Comparison of ENCODE assay signal across 11 cellular contexts in genomic region chr7:43569424-43569823, GRCh38. TPM values are rescaled to one million over a fixed set of nuclear protein-coding genes. Genes with fewer than 3 reads are reported as not detected.
DNase-seq lines count a peak whose midpoint lies in the region; ATAC-seq, FAIRE-seq and TF ChIP-seq lines count a peak whose summit lies in the region.
"Had no signal": no experiment of that assay in that cellular context is flagged by ENCODE, and none has a peak within 500 bp of the region (broad histone marks: within the 10 kb centered on the region; RNA-seq: fewer than 3 reads in every experiment).

No MANE protein-coding gene starts in this region.

- no peak overlapping the region for H3K4ac ChIP-seq in trophoblast cell (ENCODE audit: low read depth, low read length)

- H4K12ac ChIP-seq in trophoblast cell (ENCODE audit: low read depth, low read length), result no peak overlapping the region

- H2AFZ ChIP-seq in ACC112 (ENCODE audit: low read length, unreplicated experiment) (peak overlapping the region; percentile 61), K562 (ENCODE audit: low read depth, low read length) (peak overlapping the region; percentile 41), trophoblast cell (ENCODE audit: insufficient read depth, low read length, poor library complexity) (no peak overlapping the region)

- H3K18ac ChIP-seq in trophoblast cell (ENCODE audit: low read length), result no peak overlapping the region

- no peaks in the 10 kb centered on the region for H3K9me1 ChIP-seq in K562 (ENCODE audit: control insufficient read depth, insufficient read depth, low read length)

- no peak for FAIRE-seq in K562 (lab: Jason Lieb, UNC)

- no peak overlapping the region for H4K8ac ChIP-seq in trophoblast cell (ENCODE audit: low read depth, low read length)

- DNase-seq in K562 (ENCODE audit: extremely low read depth in 1 of 4, low spot score in 3 of 4) (peak in 1 of 4 experiments; percentile 35), NCI-H1930 (lab: John Stamatoyannopoulos, UW) (no peak), trophoblast cell (no peak)
- DNase-seq in activated effector memory CD4-positive, alpha-beta T cell treated with anti-CD3 and anti-CD28 coated beads, Interleukin-2, amount 50 U/mL, for 16 hours, result no peak
- no peak for DNase-seq in activated naive CD4-positive, alpha-beta T cell treated with anti-CD3 and anti-CD28 coated beads, Interleukin-2, amount 10 ng/mL, durations not matched to agents 7 days and 5 days

- peaks cover 22% of the 10 kb centered on the region for H3K4me1 Mint-ChIP-seq in activated naive CD4-positive, alpha-beta T cell treated with anti-CD3 and anti-CD28 coated beads, Interleukin-2, amount 10 ng/mL, durations not matched to agents 7 days and 5 days

- peak overlapping the region; percentile 89 for H3K27ac ChIP-seq in ACC112 (ENCODE audit: low read depth, low read length)
- no peak overlapping the region for H3K27ac ChIP-seq in K562 (ENCODE audit: extremely low read depth, low read depth, low read length)
- H3K27ac ChIP-seq in trophoblast cell (ENCODE audit: low read depth, low read length), result no peak overlapping the region
- H3K27ac ChIP-seq: C4-2B, KMS-11 had no signal

- H3K9ac ChIP-seq in K562 (ENCODE audit: insufficient read depth in 1 of 2, low read depth in 2 of 2, low read length in 2 of 2), result no peak overlapping the region
- no peak overlapping the region for H3K9ac ChIP-seq in trophoblast cell (ENCODE audit: low read length)
- H3K9ac ChIP-seq: KMS-11 had no signal

- no peak overlapping the region for H3K27ac Mint-ChIP-seq in activated naive CD4-positive, alpha-beta T cell treated with anti-CD3 and anti-CD28 coated beads, Interleukin-2, amount 10 ng/mL, durations not matched to agents 7 days and 5 days

- H3K4me3 ChIP-seq in ACC112 (ENCODE audit: low read depth, low read length) (no peak overlapping the region), K562 (no peak overlapping the region), trophoblast cell (ENCODE audit: low read depth, low read length) (no peak overlapping the region)
- H3K4me3 ChIP-seq: skin epidermis had no signal

- H3K23ac ChIP-seq in trophoblast cell (ENCODE audit: low read length), result no peak overlapping the region

- H3K36me3 ChIP-seq in ACC112 (ENCODE audit: insufficient read depth, low read length) (no peaks in the 10 kb centered on the region), K562 (ENCODE audit: control insufficient read depth, insufficient read depth, low read length) (no peaks in the 10 kb centered on the region), trophoblast cell (ENCODE audit: control insufficient read depth in 1 of 2, insufficient read depth in 2 of 2, low read length in 2 of 2) (no peaks in the 10 kb centered on the region)

- H3K4me1 ChIP-seq in ACC112 (ENCODE audit: control insufficient read depth, insufficient read depth, low read length, unreplicated experiment), result peaks cover 31% of the 10 kb centered on the region
- peaks cover 0 to 12% of the 10 kb centered on the region in 2 experiments; a peak in 3 of 5 replicates for H3K4me1 ChIP-seq in K562 (replicated peaks in 1 of 2; ENCODE audit: control insufficient read depth in 2 of 2, insufficient read depth in 2 of 2, low read length in 2 of 2)
- H3K4me1 ChIP-seq in trophoblast cell (ENCODE audit: control insufficient read depth in 1 of 2, insufficient read depth in 2 of 2, low read length in 2 of 2), result no peaks in the 10 kb centered on the region

- H2BK120ac ChIP-seq in trophoblast cell (ENCODE audit: insufficient read depth, low read length, poor library complexity), result no peak overlapping the region

- no peaks in the 10 kb centered on the region for H3K79me1 ChIP-seq in trophoblast cell (ENCODE audit: low read length)

- H3K79me2 ChIP-seq in ACC112 (ENCODE audit: control insufficient read depth, insufficient read depth, low read length, unreplicated experiment), result no peaks in the 10 kb centered on the region
- H3K79me2 ChIP-seq in K562 (ENCODE audit: control insufficient read depth, insufficient read depth, low read length), result no peaks in the 10 kb centered on the region
- no peaks in the 10 kb centered on the region for H3K79me2 ChIP-seq in trophoblast cell (ENCODE audit: control insufficient read depth, insufficient read depth, low read length, poor library complexity)

- no peaks in the 10 kb centered on the region for H3K9me3 Mint-ChIP-seq in activated naive CD4-positive, alpha-beta T cell treated with anti-CD3 and anti-CD28 coated beads, Interleukin-2, amount 10 ng/mL, durations not matched to agents 7 days and 5 days

- no peak overlapping the region for H3K14ac ChIP-seq in trophoblast cell (ENCODE audit: low read length)

- in situ Hi-C loops in K562 (cut with MboI), result no loop called here

- H3K9me3 ChIP-seq in K562 (replicated peaks; ENCODE audit: control insufficient read depth, insufficient read depth, low read depth, low read length) (no peaks in the 10 kb centered on the region), trophoblast cell (ENCODE audit: insufficient read depth, low read depth, low read length) (no peaks in the 10 kb centered on the region)

- CTCF ChIA-PET in K562 (lab: Yijun Ruan, JAX; ENCODE audit: low intra/inter-chr PET ratio), result no interaction called here
- CTCF ChIA-PET in activated naive CD4-positive, alpha-beta T cell treated with anti-CD3 and anti-CD28 coated beads, Interleukin-2, amount 10 ng/mL, durations not matched to agents 7 days and 5 days (lab: Charles Lee), result interaction anchor here (6.1 kb wide), 1 partner anchor 12 kb away, joined by 49 read pairs; the partner anchor contains the start of gene STK17A

- intact Hi-C loops in K562 (cut with micrococcal nuclease), result no loop called here

- TF ChIP-seq CTCF in K562 (IDR thresholded peaks at IDR 0.05 in 2 of 3, conservative IDR thresholded peaks at IDR 0.05 in 1 of 3; ENCODE audit: insufficient read depth in 2 of 3, low read depth in 1 of 3, low read length in 3 of 3), result no peak

- H3K4me3 Mint-ChIP-seq in activated naive CD4-positive, alpha-beta T cell treated with anti-CD3 and anti-CD28 coated beads, Interleukin-2, amount 10 ng/mL, durations not matched to agents 7 days and 5 days, result no peak overlapping the region

- H3K27me3 ChIP-seq in ACC112 (ENCODE audit: insufficient read depth, low read length) (no peaks in the 10 kb centered on the region), K562 (ENCODE audit: control insufficient read depth in 2 of 2, insufficient read depth in 2 of 2, low read length in 2 of 2) (no peaks in the 10 kb centered on the region), trophoblast cell (ENCODE audit: insufficient read depth, low read length) (no peaks in the 10 kb centered on the region)

- no peak overlapping the region for H2BK5ac ChIP-seq in trophoblast cell (ENCODE audit: low read depth, low read length, poor library complexity)

- H4K91ac ChIP-seq in trophoblast cell (ENCODE audit: low read depth, low read length), result no peak overlapping the region

- ATAC-seq in GM19351 (IDR thresholded peaks at IDR 0.05; ENCODE audit: unreplicated experiment), result peak; percentile 81
- ATAC-seq in HG03175 (IDR thresholded peaks at IDR 0.05; ENCODE audit: unreplicated experiment), result peak; percentile 67
- ATAC-seq in K562, result peak; percentile 13; the same call in 2 of the 3 replicates

- H3K4me2 ChIP-seq in K562 (ENCODE audit: insufficient read depth, low read length) (no peak overlapping the region), trophoblast cell (ENCODE audit: low read length) (no peak overlapping the region)
- H3K4me2 ChIP-seq: KMS-11 had no signal

- H3K27me3 Mint-ChIP-seq in activated naive CD4-positive, alpha-beta T cell treated with anti-CD3 and anti-CD28 coated beads, Interleukin-2, amount 10 ng/mL, durations not matched to agents 7 days and 5 days, result peaks cover 10% of the 10 kb centered on the region

- WGBS in K562 (ENCODE audit: insufficient coverage, low coverage, missing lambda C conversion rate), result 42% methylated on average over 4 of the region's 4 CpGs
- no CpG with 5 or more reads among the region's 4 CpGs for WGBS in trophoblast cell (ENCODE audit: extremely low coverage, insufficient coverage, insufficient read length)

- TF ChIP-seq RAD21 in K562 (CRISPR knock-in tag; conservative IDR thresholded peaks at IDR 0.05 in 1 of 2, IDR thresholded peaks at IDR 0.05 in 1 of 2), result no peak

- H3K36me3 Mint-ChIP-seq in activated naive CD4-positive, alpha-beta T cell treated with anti-CD3 and anti-CD28 coated beads, Interleukin-2, amount 10 ng/mL, durations not matched to agents 7 days and 5 days, result no peaks in the 10 kb centered on the region

- no TSS peak for BruUV-seq in K562 (replicated peaks; lab: Mats Ljungman, UMichigan)

- no peak for TF ChIP-seq POLR2A in K562 (conservative IDR thresholded peaks at IDR 0.05)

- H4K20me1 ChIP-seq in K562 (replicated peaks; ENCODE audit: control insufficient read depth, insufficient read depth, low read length), result no peaks in the 10 kb centered on the region

- no peak overlapping the region for H2BK12ac ChIP-seq in trophoblast cell (ENCODE audit: low read length)

- POLR2A ChIA-PET in K562 (lab: Yijun Ruan, JAX), result interaction anchor here (0.6 to 1.8 kb wide), 4 partner anchors 10 to 395 kb away, joined by 3 to 5 read pairs (median 4); partner anchors contain the start of gene STK17A

- TF ChIP-seq EP300 in K562 (IDR thresholded peaks at IDR 0.05; ENCODE audit: low read length), result no peak

- no peak overlapping the region for H2AK5ac ChIP-seq in trophoblast cell (ENCODE audit: low read length)

TF ChIP-seq in K562, 482 proteins besides CTCF, POLR2A, EP300 and RAD21 (continues in another document):
- TF ChIP-seq NR1H2 (CRISPR knock-in tag; IDR thresholded peaks at IDR 0.05), result no peak
- peak; percentile 30; the same call in 1 of the 2 replicates for TF ChIP-seq EGR1 (conservative IDR thresholded peaks at IDR 0.05)
- no peak for TF ChIP-seq ELF2 (CRISPR knock-in tag; IDR thresholded peaks at IDR 0.05)
- no peak for TF ChIP-seq MTA3 (IDR thresholded peaks at IDR 0.05; ENCODE audit: borderline replicate concordance)

RNA-seq across cellular contexts. Expression of gene STK17A, which starts 13.5 kb away (rescaled TPM):
- total RNA-seq in K562 (2011; cell fraction: chromatin; rRNA removed; ENCODE audit: low replicate concordance), result 5.0 and 18.0 TPM in 2 replicates
- total RNA-seq in K562 (2011; cell fraction: nucleolus; rRNA removed), result 3.5 and 4.2 TPM in 2 replicates
- 8.7 and 17.8 TPM in 2 replicates for total RNA-seq in K562 (2011; cell fraction: nucleoplasm; rRNA removed)
- total RNA-seq in K562 (2014; rRNA removed) (13.1 and 13.8 TPM in 2 replicates), K562 (2014; rRNA removed; fragmentation: Illumina TruSeq; extraction: Trizol) (16.3 and 19.5 TPM in 2 replicates), K562 (2015; rRNA removed; fragmentation: Illumina TruSeq; extraction: Trizol) (13.4 and 14.2 TPM in 2 replicates), K562 (2021) (12.3 and 13.7 TPM in 2 replicates)
- polyA plus RNA-seq in K562 (2011; rRNA removed) (6.7 and 11.5 TPM in 2 replicates), K562 (2014; fragmentation: Illumina TruSeq; extraction: Trizol) (12.3 and 14.6 TPM in 2 replicates), K562 (2014; fragmentation: Nextera tagmentation; extraction: Ambion mirVana) (1 to 10 TPM; 3.4 to 3.5 TPM), K562 (2014; rRNA removed) (10.1 and 13.2 TPM in 2 replicates)
- polyA plus RNA-seq in K562 (2011; cell fraction: cytosol; rRNA removed), result 2.1 and 2.4 TPM in 2 replicates
- 4.0 and 4.7 TPM in 2 replicates for polyA plus RNA-seq in K562 (2011; cell fraction: nucleus; rRNA removed)
- polyA plus RNA-seq in K562 (2012), result 11.7 and 13.6 TPM in 2 replicates
- 5.5 and 6.4 TPM in 2 replicates for polyA minus RNA-seq in K562 (2011; rRNA and poly(A)+ RNA removed)
- polyA minus RNA-seq in K562 (2011; cell fraction: cytosol; rRNA and poly(A)+ RNA removed), result 3.1 and 3.6 TPM in 2 replicates
- polyA minus RNA-seq in K562 (2011; cell fraction: nucleus; rRNA and poly(A)+ RNA removed), result 4.2 and 4.3 TPM in 2 replicates
- polyA plus RNA-seq in trophoblast cell (2013), result 9.6 and 10.1 TPM in 2 replicates

Comparison
In these comparisons a context has a peak if more than half of its experiments do, and no peak if none do; other contexts are left out.
1. ATAC-seq: peak in every context shown above with its lines; median percentile 81 in GM19351; 67 in HG03175; 13 in K562.